ENCODE assay signal across 18 cellular contexts in genomic region chr10:132170561-132171361, GRCh38. TPM values are rescaled to one million over a fixed set of nuclear protein-coding genes. Genes with fewer than 3 reads are reported as not detected.
A peak's percentile ranks its signal among the peaks of the same experiment; 100 is the strongest.
DNase-seq lines count a peak whose midpoint lies in the region; ATAC-seq and TF ChIP-seq lines count a peak whose summit lies in the region.
"Had no signal": no experiment of that assay in that cellular context is flagged by ENCODE, and none has a peak within 500 bp of the region (broad histone marks: within the 10 kb centered on the region; RNA-seq: fewer than 3 reads in every experiment).

No MANE protein-coding gene starts in this region.

- peaks cover 0 to 5% of the 10 kb centered on the region in 2 donors for H3K4me1 ChIP-seq in right atrium auricular region
- no peaks in the 10 kb centered on the region for H3K4me1 ChIP-seq in aorta (ENCODE audit: control insufficient read depth in 1 of 2, insufficient read depth in 2 of 2, low read length in 2 of 2)
- H3K4me1 ChIP-seq: Peyer's patch had no signal

- H3K27ac Mint-ChIP-seq in nephron progenitor cell, result no peak overlapping the region
- H3K27ac Mint-ChIP-seq: HFFc6 had no signal

- TF ChIP-seq CTCF in right atrium auricular region (IDR thresholded peaks at IDR 0.05) (no peak), nephron progenitor cell (IDR thresholded peaks at IDR 0.05) (no peak)

- WGBS in aorta, 2 donors, result 69% methylated on average over 36 of the region's 36 CpGs

- DNase-seq in left ventricle myocardium superior, result peak; percentile 21
- no peak for DNase-seq in right atrium auricular region (ENCODE audit: low spot score)
- DNase-seq in caudate nucleus (lab: John Stamatoyannopoulos, UW), result peak in 35 of 61 donors; percentile 16 to 89 (median 55)
- peak; percentile 31 for DNase-seq in nephron progenitor cell
- DNase-seq in aorta, result peak; percentile 26 to 69
- DNase-seq in T-helper 1 cell, result no peak
- DNase-seq in NCI-H1105 treated with DMSO at 0.1 percent for 48 hours (lab: John Stamatoyannopoulos, UW), result no peak
- DNase-seq: COR-L47, DMS153, HFFc6, NCI-H1417 treated with DMSO at 0.1 percent for 48 hours, NCI-H2029 treated with DMSO at 0.1 percent for 48 hours, NCI-H2227 treated with DMSO at 0.1 percent for 48 hours, NCI-H524, Peyer's patch, SHP77 treated with DMSO at 0.1 percent for 48 hours had no signal

- H3K27me3 ChIP-seq in right atrium auricular region (no peaks in the 10 kb centered on the region), aorta (ENCODE audit: control insufficient read depth in 1 of 2, insufficient read depth in 2 of 2, low read length in 1 of 2) (no peaks in the 10 kb centered on the region)
- H3K27me3 ChIP-seq: Peyer's patch had no signal

- H3K4me3 Mint-ChIP-seq in nephron progenitor cell, result no peak overlapping the region
- H3K4me3 Mint-ChIP-seq: HFFc6 had no signal

- no peaks in the 10 kb centered on the region for H3K36me3 Mint-ChIP-seq in nephron progenitor cell (ENCODE audit: low read depth)

- H3K27ac ChIP-seq in right atrium auricular region (no peak overlapping the region), caudate nucleus (ENCODE audit: low read depth, low read length) (no peak overlapping the region), aorta (ENCODE audit: low read depth in 1 of 2, low read length in 2 of 2) (no peak overlapping the region)
- H3K27ac ChIP-seq: Peyer's patch had no signal

- H3K9me3 Mint-ChIP-seq in nephron progenitor cell, result peaks cover 18% of the 10 kb centered on the region

- H3K9me3 ChIP-seq in right atrium auricular region (no peaks in the 10 kb centered on the region), aorta (ENCODE audit: control insufficient read depth, low read length) (no peaks in the 10 kb centered on the region)
- H3K9me3 ChIP-seq: Peyer's patch had no signal

- no peak overlapping the region for H3K4me3 ChIP-seq in right atrium auricular region
- H3K4me3 ChIP-seq in aorta (ENCODE audit: low read length in 2 of 2), result no peak overlapping the region
- H3K4me3 ChIP-seq: Peyer's patch had no signal

- ATAC-seq in left ventricle myocardium superior (no peak), aorta (ENCODE audit: low FRiP score) (no peak), GM19467 (IDR thresholded peaks at IDR 0.05; ENCODE audit: unreplicated experiment) (no peak)

- peaks cover 32% of the 10 kb centered on the region for H3K27me3 Mint-ChIP-seq in nephron progenitor cell (ENCODE audit: low read depth, poor library complexity)

- intact Hi-C loops in left ventricle myocardium superior (cut with micrococcal nuclease), result no loop called here
- intact Hi-C loops in aorta (cut with DNase I), result no loop called here

- H3K4me1 Mint-ChIP-seq in nephron progenitor cell, result peaks cover 27% of the 10 kb centered on the region

- H3K36me3 ChIP-seq in right atrium auricular region (no peaks in the 10 kb centered on the region), aorta (ENCODE audit: control insufficient read depth in 1 of 2, insufficient read depth in 2 of 2, low read length in 1 of 2) (no peaks in the 10 kb centered on the region)
- H3K36me3 ChIP-seq: Peyer's patch had no signal

RNA-seq across cellular contexts. Expression of gene DPYSL4, which starts 16.0 kb away (rescaled TPM):
- total RNA-seq in left ventricle myocardium superior (45.2 TPM), right atrium auricular region (1 to 10 TPM; 3.4 to 4.1 TPM), aorta (1 to 10 TPM in 1 of 2 donors, under 1 TPM in 1; 0.84 to 1.4 TPM)
- under 1 TPM in 1 of 2 donors, not detected in 1; 0.95 TPM for polyA plus RNA-seq in aorta
- total RNA-seq: HT-29 had no signal

Comparison
In these comparisons a context has a peak if more than half of its experiments do, and no peak if none do; other contexts are left out.
1. DNase-seq: peak in left ventricle myocardium superior (single experiment), caudate nucleus (35 of 61), nephron progenitor cell (single experiment) and aorta (2 of 2); none in right atrium auricular region (single experiment), T-helper 1 cell (0 of 5) and NCI-H1105 treated with DMSO at 0.1 percent for 48 hours (single experiment).